28 cellular contexts compared by ENCODE assay signal in genomic region chr12:101243616-101244015, GRCh38. TPM values are rescaled to one million over a fixed set of nuclear protein-coding genes. Genes with fewer than 3 reads are reported as not detected.
"Had no signal": no experiment of that assay in that cellular context is flagged by ENCODE, and none has a peak within 500 bp of the region (broad histone marks: within the 10 kb centered on the region; RNA-seq: fewer than 3 reads in every experiment).

No MANE protein-coding gene starts in this region.

- H3K36me3 ChIP-seq: esophagus squamous epithelium, gastrocnemius medialis, heart right ventricle, left lung, lower lobe of right lung had no signal

- H3K27ac ChIP-seq: epithelial cell of prostate, esophagus squamous epithelium, gastrocnemius medialis, heart right ventricle, left lung, lower lobe of right lung had no signal

- H3K4me3 ChIP-seq: esophagus squamous epithelium, gastrocnemius medialis, heart right ventricle, left lung, lower lobe of right lung, mucosa of descending colon had no signal

- H3K9me3 ChIP-seq: gastrocnemius medialis, lower lobe of right lung, mucosa of descending colon had no signal

- H3K4me1 ChIP-seq: esophagus squamous epithelium, gastrocnemius medialis, heart right ventricle, left lung, lower lobe of right lung had no signal

- ATAC-seq: effector memory CD8-positive, alpha-beta T cell; esophagus mucosa; gastrocnemius medialis; heart right ventricle; left cardiac atrium; left lung; left ventricle myocardium superior; lower lobe of right lung; mucosa of descending colon; naive thymus-derived CD8-positive, alpha-beta T cell had no signal

- H3K27me3 ChIP-seq: esophagus squamous epithelium, gastrocnemius medialis, left lung had no signal

- DNase-seq: cortex of kidney; effector CD8-positive, alpha-beta T cell; effector memory CD8-positive, alpha-beta T cell; endodermal cell; erythroblast; esophagus squamous epithelium; foreskin fibroblast; gastrocnemius medialis; glutamatergic neuron; head of caudate nucleus; heart right ventricle; hippocampal formation; left cardiac atrium; left lung; left ventricle myocardium superior; lower lobe of right lung; mesenchymal stem cell; mucosa of descending colon; naive B cell; naive thymus-derived CD8-positive, alpha-beta T cell had no signal

RNA-seq across cellular contexts. Expression of gene SLC5A8, which starts 33.6 kb away (rescaled TPM):
- total RNA-seq: endodermal cell; esophagus mucosa; gastrocnemius medialis; glomerular endothelial cell; heart right ventricle; kidney epithelial cell; left cardiac atrium; left ventricle myocardium superior; lung microvascular endothelial cell; mesenteric fat pad; mesothelial cell of epicardium; myocyte; naive thymus-derived CD8-positive, alpha-beta T cell had no signal
